ENCODE assay signal across 8 cellular contexts in the genomic region with DNA sequence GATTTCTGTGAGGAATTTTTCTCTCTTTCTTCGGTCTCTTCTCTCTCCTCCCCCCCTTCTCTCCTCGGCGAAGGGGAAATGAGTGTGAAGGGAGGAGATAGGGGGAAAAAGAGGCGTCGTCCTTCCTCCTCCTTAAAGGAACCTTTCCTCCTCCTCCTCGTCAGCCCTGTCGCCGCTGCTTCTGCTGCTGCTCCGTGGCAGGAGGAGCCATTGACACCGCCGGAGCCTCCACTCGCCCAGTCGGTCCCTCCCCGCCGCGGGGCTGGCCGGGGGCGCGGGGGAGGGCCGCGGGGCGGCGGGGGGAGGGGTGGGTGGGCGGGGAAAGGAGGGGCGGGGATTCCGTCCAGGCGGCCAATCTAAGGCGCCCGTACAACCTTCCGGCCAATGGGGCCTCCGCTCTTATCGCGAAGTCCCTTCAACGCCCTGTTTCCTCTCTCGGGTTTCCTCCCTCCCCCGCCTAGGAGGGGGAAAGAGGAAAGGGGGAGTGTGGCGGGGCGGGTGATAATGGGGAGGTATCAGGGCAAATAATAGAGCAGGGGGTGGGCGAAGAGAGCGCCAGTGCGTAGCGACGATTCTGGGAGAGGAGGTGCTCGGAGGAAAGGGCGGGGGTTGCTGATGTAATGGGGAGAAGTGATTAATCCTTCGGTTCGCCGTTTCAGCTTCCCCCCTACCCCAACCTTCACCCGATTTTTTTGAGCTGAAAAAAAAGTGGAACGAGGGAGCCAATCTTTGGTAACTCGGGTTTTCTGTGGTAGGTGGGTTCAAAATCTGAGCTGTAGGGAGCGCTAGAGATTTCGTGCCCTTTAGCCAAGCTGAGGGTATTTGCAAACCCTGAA. TPM values are rescaled to one million over a fixed set of nuclear protein-coding genes. Genes with fewer than 3 reads are reported as not detected.
DNase-seq lines count a peak whose midpoint lies in the region; FAIRE-seq and TF ChIP-seq lines count a peak whose summit lies in the region.

A gene (minus strand): TSS at position 238 of the 836 bp plus-strand sequence. CDS start 778 bp downstream, outside the sequence.

- H2BK5ac ChIP-seq in neuronal stem cell (ENCODE audit: low read length), result peak within 1 kb of the TSS; percentile 99

- peak within 1 kb of the TSS; percentile 100 for H3K27ac ChIP-seq in neuronal stem cell (replicated peaks; ENCODE audit: low read length)

- peak within 1 kb of the TSS; percentile 46 for H2BK12ac ChIP-seq in neuronal stem cell (ENCODE audit: low read length)

- peak; percentile 91 for DNase-seq in GM06990 (ENCODE audit: extremely low read depth, insufficient read length)
- DNase-seq in HFF-Myc (ENCODE audit: extremely low read depth, low read depth), result peak; percentile 95
- DNase-seq in MV-4-11 (lab: John Stamatoyannopoulos, UW), result peak; percentile 98
- DNase-seq in SK-MEL-5 (ENCODE audit: low read depth, low spot score), result peak; percentile 99
- peak; percentile 96 for DNase-seq in activated naive CD4-positive, alpha-beta T cell treated with Interleukin-2 at 50 U/mL for 16 hours
- DNase-seq in frontal cortex (ENCODE audit: low spot score in 2 of 2), result peak; percentile 79 to 85
- DNase-seq in neuronal stem cell (ENCODE audit: low spot score), result peak; percentile 95

- TF ChIP-seq CTCF in GM06990 (IDR thresholded peaks at IDR 0.05; ENCODE audit: insufficient read depth, low read length, poor library complexity, severe bottlenecking) (peak; percentile 63), HFF-Myc (IDR thresholded peaks at IDR 0.05; ENCODE audit: low read depth, low read length, missing control alignments) (peak; percentile 58), subcutaneous adipose tissue (IDR thresholded peaks at IDR 0.05; ENCODE audit: low read depth) (no peak)

- peak within 1 kb of the TSS; percentile 95 for H3K4ac ChIP-seq in neuronal stem cell (ENCODE audit: low read length)

- H2AK5ac ChIP-seq in neuronal stem cell (ENCODE audit: low read depth, low read length), result peak within 1 kb of the TSS; percentile 94

- H3K4me2 ChIP-seq in neuronal stem cell (ENCODE audit: insufficient read depth, low read length, poor library complexity, severe bottlenecking), result peak within 1 kb of the TSS; percentile 54

- no peak for FAIRE-seq in frontal cortex (lab: Jason Lieb, UNC)

- peaks cover 5% of the 10 kb centered on the region for H3K79me1 ChIP-seq in neuronal stem cell (ENCODE audit: low read depth, low read length)

- peak within 1 kb of the TSS; percentile 100 for H3K14ac ChIP-seq in neuronal stem cell (ENCODE audit: low read length)

- H2AFZ ChIP-seq in neuronal stem cell (ENCODE audit: low read length), result peak within 1 kb of the TSS; percentile 89

- H4K91ac ChIP-seq in neuronal stem cell (ENCODE audit: low read depth, low read length, poor library complexity), result peak within 1 kb of the TSS; percentile 95

- no peak within 1 kb of the TSS for H2BK120ac ChIP-seq in neuronal stem cell (ENCODE audit: low read depth, low read length)

- H3K9me3 ChIP-seq in neuronal stem cell (replicated peaks in 1 of 2; ENCODE audit: control insufficient read depth in 2 of 2, insufficient read depth in 1 of 2, low read depth in 1 of 2, low read length in 2 of 2), result no peaks in the 10 kb centered on the region

- H3K36me3 ChIP-seq in GM06990 (ENCODE audit: control insufficient read depth, insufficient read depth, low read length), result no peaks in the 10 kb centered on the region
- H3K36me3 ChIP-seq in neuronal stem cell (replicated peaks in 1 of 2; ENCODE audit: control insufficient read depth in 2 of 2, insufficient read depth in 2 of 2, low read length in 2 of 2), result no peaks in the 10 kb centered on the region

- peaks cover 0 to 4% of the 10 kb centered on the region in 2 donors for H3K4me1 ChIP-seq in neuronal stem cell (ENCODE audit: control insufficient read depth in 2 of 2, insufficient read depth in 1 of 2, low read depth in 1 of 2, low read length in 2 of 2)

- no CpG with 5 or more reads among the region's 53 CpGs for WGBS in neuronal stem cell (ENCODE audit: extremely low coverage in 2 of 2, insufficient read length in 2 of 2, insufficient replicate concordance in 1 of 2), 2 donors

- peak within 1 kb of the TSS; percentile 100 for H3K9ac ChIP-seq in neuronal stem cell (ENCODE audit: low read depth, low read length, poor library complexity)

- in situ Hi-C loops in SK-MEL-5 (cut with HindIII; ENCODE audit: low pct_unique_long_range_greater_than_20kb, low sequenced_read_pairs), result loop anchor here (25.0 kb wide), 1 partner anchor 131 kb away; no protein-coding TSS in a partner anchor

- peak within 1 kb of the TSS; percentile 43 for H4K8ac ChIP-seq in neuronal stem cell (ENCODE audit: low read depth, low read length)

- H3K27me3 ChIP-seq in GM06990 (replicated peaks; ENCODE audit: control insufficient read depth, insufficient read depth, low read length), result no peaks in the 10 kb centered on the region
- no peaks in the 10 kb centered on the region for H3K27me3 ChIP-seq in neuronal stem cell (ENCODE audit: control insufficient read depth in 3 of 3, insufficient read depth in 3 of 3, low read depth in 1 of 3, low read length in 3 of 3)

- H3K4me3 ChIP-seq in GM06990 (replicated peaks; ENCODE audit: low read depth, low read length) (peak within 1 kb of the TSS; percentile 97), HFF-Myc (replicated peaks; ENCODE audit: low read depth, low read length) (peak within 1 kb of the TSS; percentile 90), neuronal stem cell (ENCODE audit: low read length in 2 of 2) (peak within 1 kb of the TSS; percentile 87 to 90)

- peak within 1 kb of the TSS; percentile 98 for H3K23ac ChIP-seq in neuronal stem cell (ENCODE audit: low read depth, low read length, poor library complexity)

- peak within 1 kb of the TSS; percentile 67 for H2BK15ac ChIP-seq in neuronal stem cell (ENCODE audit: low read length)

- peak within 1 kb of the TSS; percentile 100 for H3K18ac ChIP-seq in neuronal stem cell (ENCODE audit: low read length)

RNA-seq across cellular contexts. Expression of the gene that starts here (rescaled TPM):
- 34.4 and 38.2 TPM in 2 replicates for total RNA-seq in SK-MEL-5 (2014; rRNA removed; shearing (Covaris generic))
- polyA plus RNA-seq in SK-MEL-5 (2015; cell fraction: cytosol; rRNA removed), result 34.8 and 49.1 TPM in 2 replicates
- 88.2 and 89.8 TPM in 2 replicates for polyA plus RNA-seq in SK-MEL-5 (2015; cell fraction: nucleus; rRNA removed)
- total RNA-seq in frontal cortex (212 TPM), subcutaneous adipose tissue (10 to 100 TPM; 66.3 to 90.7 (median 70.4) TPM)
- polyA plus RNA-seq in neuronal stem cell (2013, experiment 1 of 2), result 44.2 TPM
- 43.9 TPM for polyA plus RNA-seq in neuronal stem cell (2013, experiment 2 of 2)

Comparison
In these comparisons a context has a peak if more than half of its experiments do, and no peak if none do; other contexts are left out.
1. Peak in every context shown above with its lines: DNase-seq, H3K4me3 ChIP-seq and H3K27ac ChIP-seq.